In genomic region chr10:116779076-116779687, GRCh38 we compare ENCODE assay signal across 25 cellular contexts. TPM values are rescaled to one million over a fixed set of nuclear protein-coding genes. Genes with fewer than 3 reads are reported as not detected.
DNase-seq lines count a peak whose midpoint lies in the region; ATAC-seq and TF ChIP-seq lines count a peak whose summit lies in the region.
"Had no signal": no experiment of that assay in that cellular context is flagged by ENCODE, and none has a peak within 500 bp of the region (broad histone marks: within the 10 kb centered on the region; RNA-seq: fewer than 3 reads in every experiment).

No MANE protein-coding gene starts in this region.

- TF ChIP-seq POLR2A in esophagus squamous epithelium (IDR thresholded peaks at IDR 0.05) = no peak

- peak; percentile 41 for DNase-seq in cardiac septum (ENCODE audit: low spot score)
- DNase-seq in left ventricle myocardium inferior = no peak
- peak; percentile 70 for DNase-seq in RPMI7951 (ENCODE audit: low read depth)
- DNase-seq in glomerular visceral epithelial cell (ENCODE audit: extremely low spot score) = peak; percentile 27
- DNase-seq in esophagus squamous epithelium (lab: John Stamatoyannopoulos, UW) = no peak
- DNase-seq in NOMO-1 (lab: John Stamatoyannopoulos, UW; ENCODE audit: unreplicated experiment in 2 of 2) = no peak
- DNase-seq: activated CD4-positive, alpha-beta T cell treated with anti-CD3 and anti-CD28 coated beads, Interleukin-2, amount 10 ng/mL, durations not matched to agents 24 days and 14 days; activated naive CD4-positive, alpha-beta T cell treated with anti-CD3 and anti-CD28 coated beads, Interleukin-2, amount 10 ng/mL, durations not matched to agents 7 days and 5 days; activated T-cell treated with anti-CD3 and anti-CD28 coated beads, Interleukin-2, amount 50 U/mL, for 72 hours; caudate nucleus; CD8-positive, alpha-beta memory T cell; dermis blood vessel endothelial cell; DMS153; HCEC 1CT; head of caudate nucleus; NCI-H1436 treated with DMSO at 0.1 percent for 48 hours; NCI-H2171; NCI-H524; psoas muscle; T-helper 2 cell; trophoblast cell had no signal

- peaks cover 5% of the 10 kb centered on the region for H3K4me1 ChIP-seq in left ventricle myocardium inferior
- peaks cover 0 to 8% (median 0%) of the 10 kb centered on the region in 3 donors for H3K4me1 ChIP-seq in esophagus squamous epithelium
- H3K4me1 ChIP-seq: psoas muscle had no signal

- ATAC-seq in SK-N-SH treated with all-trans-retinoic acid at 6 μM for 48 hours = no peak
- ATAC-seq in GM21723 (IDR thresholded peaks at IDR 0.05; ENCODE audit: unreplicated experiment) = no peak
- ATAC-seq: activated T-cell treated with anti-CD3 and anti-CD28 coated beads, Interleukin-2, amount 50 U/mL, for 72 hours; psoas muscle had no signal

- TF ChIP-seq CTCF in left ventricle myocardium inferior (IDR thresholded peaks at IDR 0.05; ENCODE audit: borderline replicate concordance) (no peak), esophagus squamous epithelium (IDR thresholded peaks at IDR 0.05) (no peak)

- H3K27me3 ChIP-seq in left ventricle myocardium inferior (ENCODE audit: low read depth) (no peaks in the 10 kb centered on the region), esophagus squamous epithelium (no peaks in the 10 kb centered on the region)

- 59 to 71% methylated on average over 9 to 10 of the region's 16 CpGs for WGBS in esophagus squamous epithelium, 2 donors

- H3K36me3 ChIP-seq in left ventricle myocardium inferior (no peaks in the 10 kb centered on the region), esophagus squamous epithelium (no peaks in the 10 kb centered on the region)

- H3K27ac ChIP-seq in left ventricle myocardium inferior (replicated peaks) = no peak overlapping the region
- H3K27ac ChIP-seq in esophagus squamous epithelium = no peak overlapping the region
- H3K27ac ChIP-seq: psoas muscle, RWPE1, skin epidermis had no signal

- no peaks in the 10 kb centered on the region for H3K9me3 ChIP-seq in left ventricle myocardium inferior (replicated peaks)
- no peaks in the 10 kb centered on the region for H3K9me3 ChIP-seq in esophagus squamous epithelium
- H3K9me3 ChIP-seq: psoas muscle had no signal

- no peak overlapping the region for H3K4me3 ChIP-seq in left ventricle myocardium inferior
- H3K4me3 ChIP-seq in esophagus squamous epithelium = no peak overlapping the region
- H3K4me3 ChIP-seq: psoas muscle, skin epidermis had no signal

- intact Hi-C loops in cardiac septum (cut with DNase I) = no loop called here
- intact Hi-C loops in left ventricle myocardium inferior (cut with micrococcal nuclease) = no loop called here
- intact Hi-C loops in esophagus squamous epithelium (cut with DNase I) = no loop called here

TF ChIP-seq in SK-N-SH treated with all-trans-retinoic acid at 6 μM for 48 hours, 23 proteins besides CTCF, POLR2A, EP300 and RAD21:
- TF ChIP-seq TOX (CRISPR knock-in tag; IDR thresholded peaks at IDR 0.05; ENCODE audit: borderline replicate concordance) (no peak), TCF4 (CRISPR knock-in tag; IDR thresholded peaks at IDR 0.05; ENCODE audit: borderline replicate concordance) (no peak), ZFP30 (CRISPR knock-in tag; IDR thresholded peaks at IDR 0.05) (no peak), SNAI2 (CRISPR knock-in tag; IDR thresholded peaks at IDR 0.05) (no peak), CSDC2 (CRISPR knock-in tag; IDR thresholded peaks at IDR 0.05) (no peak), OSR1 (CRISPR knock-in tag; IDR thresholded peaks at IDR 0.05) (no peak), TSHZ2 (CRISPR knock-in tag; IDR thresholded peaks at IDR 0.05) (no peak), ISL1 (CRISPR knock-in tag; IDR thresholded peaks at IDR 0.05) (no peak), ARNTL (CRISPR knock-in tag; IDR thresholded peaks at IDR 0.05; ENCODE audit: borderline replicate concordance, low read depth) (no peak)

RNA-seq across cellular contexts. Expression of gene HSPA12A, which starts 36.8 kb away (rescaled TPM):
- total RNA-seq in cardiac septum (8.1 TPM), left ventricle myocardium inferior (15.0 TPM), esophagus squamous epithelium (1 to 10 TPM; 1.9 to 5.9 (median 2.3) TPM)
- total RNA-seq in RPMI7951 (2014; rRNA removed; shearing (Covaris generic)) = 3.0 and 3.1 TPM in 2 replicates
- total RNA-seq: activated CD4-positive, alpha-beta T cell treated with anti-CD3 and anti-CD28 coated beads, Interleukin-2, amount 10 ng/mL, durations not matched to agents 24 days and 14 days had no signal

Comparison
In these comparisons a context has a peak if more than half of its experiments do, and no peak if none do; other contexts are left out.
1. DNase-seq: peak in cardiac septum (single experiment), RPMI7951 (single experiment) and glomerular visceral epithelial cell (single experiment); none in left ventricle myocardium inferior (single experiment), esophagus squamous epithelium (single experiment) and NOMO-1 (0 of 2).